ENCODE assay signal across 9 cellular contexts in genomic region chr9:131739988-131740648, GRCh38. TPM values are rescaled to one million over a fixed set of nuclear protein-coding genes. Genes with fewer than 3 reads are reported as not detected.
DNase-seq lines count a peak whose midpoint lies in the region; ATAC-seq, FAIRE-seq and TF ChIP-seq lines count a peak whose summit lies in the region.
"Had no signal": no experiment of that assay in that cellular context is flagged by ENCODE, and none has a peak within 500 bp of the region (broad histone marks: within the 10 kb centered on the region; RNA-seq: fewer than 3 reads in every experiment).

RAPGEF1 (minus strand) TSS chr9:131740076; CDS start chr9:131739830, 246 bp downstream.

- H3K36me3 ChIP-seq in HepG2 (replicated peaks in 1 of 2; ENCODE audit: control insufficient read depth in 1 of 2, insufficient read depth in 2 of 2, low read length in 2 of 2): no peaks in the 10 kb centered on the region

- intact Hi-C loops in activated CD4-positive, alpha-beta T cell treated with anti-CD3 and anti-CD28 coated beads for 36 hours (cut with DNase I, micrococcal nuclease): loop anchor here (1.0 to 10.0 kb wide), 9 partner anchors 11 to 615 kb away; partner anchors contain the start of genes NUP214 (in 1 of the 2), POMT1 (in 1 of the 2) and UCK1 (in 1 of the 2)
- intact Hi-C loops in HepG2 (cut with micrococcal nuclease; ENCODE audit: unreplicated experiment): no loop called here

- H2AFZ ChIP-seq in HepG2 (ENCODE audit: low read length): no peak within 1 kb of the TSS

- H3K27me3 ChIP-seq in HepG2 (ENCODE audit: control insufficient read depth in 1 of 2, insufficient read depth in 2 of 2, low read length in 2 of 2): no peaks in the 10 kb centered on the region

- peak within 1 kb of the TSS; percentile 73 for H3K4me2 ChIP-seq in HepG2 (ENCODE audit: low read depth, low read length)

- H3K27ac ChIP-seq in cingulate gyrus (ENCODE audit: low read depth, low read length) (peak within 1 kb of the TSS; percentile 85), HepG2 (ENCODE audit: extremely low read length, insufficient read depth, low read length) (peak within 1 kb of the TSS; percentile 37)

- H3K4me3 Mint-ChIP-seq in activated CD4-positive, alpha-beta T cell treated with anti-CD3 and anti-CD28 coated beads for 36 hours: peak within 1 kb of the TSS; percentile 95

- H3K27me3 Mint-ChIP-seq in activated CD4-positive, alpha-beta T cell treated with anti-CD3 and anti-CD28 coated beads for 36 hours: no peaks in the 10 kb centered on the region

- H3K4me1 Mint-ChIP-seq in activated CD4-positive, alpha-beta T cell treated with anti-CD3 and anti-CD28 coated beads for 36 hours: peaks cover 57% of the 10 kb centered on the region

- TF ChIP-seq EP300 in HepG2 (IDR thresholded peaks at IDR 0.05; ENCODE audit: low read depth in 2 of 2, low read length in 2 of 2): no peak
- no peak for TF ChIP-seq EP300 in HepG2 (CRISPR knock-in tag; IDR thresholded peaks at IDR 0.05; ENCODE audit: borderline replicate concordance)

- peak within 1 kb of the TSS; percentile 62 for H3K4me3 ChIP-seq in LNCaP clone FGC (ENCODE audit: low read depth, low read length)
- H3K4me3 ChIP-seq in HepG2 (replicated peaks in 1 of 3; ENCODE audit: insufficient read depth in 1 of 3, low read depth in 2 of 3, low read length in 3 of 3): peak within 1 kb of the TSS; percentile 69 to 82 (median 80)

- peak; percentile 95 for TF ChIP-seq CTCF in D721Med (IDR thresholded peaks at IDR 0.05; ENCODE audit: insufficient read depth, missing control alignments)
- peak; percentile 100 for TF ChIP-seq CTCF in LNCaP clone FGC (IDR thresholded peaks at IDR 0.05; ENCODE audit: control insufficient read depth, extremely low read depth, insufficient read depth)
- peak; percentile 76 for TF ChIP-seq CTCF in HepG2 (CRISPR knock-in tag; IDR thresholded peaks at IDR 0.05)

- POLR2A ChIA-PET in activated CD4-positive, alpha-beta T cell treated with anti-CD3 and anti-CD28 coated beads for 36 hours (lab: Charles Lee): no interaction called here
- POLR2A ChIA-PET in HepG2 (lab: Yijun Ruan, JAX): no interaction called here

- no peak for TF ChIP-seq POLR2A in HepG2 (IDR thresholded peaks at IDR 0.05; ENCODE audit: insufficient read depth in 1 of 2, low read depth in 2 of 2, low read length in 2 of 2)

- 70% methylated on average over 3 of the region's 64 CpGs for WGBS in HepG2 (ENCODE audit: low lambda C conversion rate)

- no peaks in the 10 kb centered on the region for H3K9me3 ChIP-seq in HepG2 (ENCODE audit: low read length)

- peak; percentile 51 for ATAC-seq in GM21515 (IDR thresholded peaks at IDR 0.05; ENCODE audit: unreplicated experiment)
- peak; percentile 74 for ATAC-seq in activated CD4-positive, alpha-beta T cell treated with anti-CD3 and anti-CD28 coated beads for 36 hours
- peak; percentile 29 for ATAC-seq in HepG2

- CTCF ChIA-PET in activated CD4-positive, alpha-beta T cell treated with anti-CD3 and anti-CD28 coated beads for 36 hours (lab: Charles Lee): interaction anchor here (0.6 to 2.9 kb wide), 20 partner anchors 9 to 1235 kb away, joined by 3 to 29 read pairs (median 5); no protein-coding TSS in a partner anchor
- CTCF ChIA-PET in HepG2 (lab: Yijun Ruan, JAX; ENCODE audit: low intra/inter-chr PET ratio, low total read pairs): interaction anchor here (0.8 to 8.4 kb wide), 18 partner anchors 12 to 149 kb away, joined by 3 to 185 read pairs (median 6); no protein-coding TSS in a partner anchor

- BruUV-seq in HepG2 (replicated peaks; lab: Mats Ljungman, UMichigan): no TSS peak

- H3K9ac ChIP-seq in HepG2 (ENCODE audit: insufficient read depth, low read depth, low read length): peak within 1 kb of the TSS; percentile 75

- H3K36me3 Mint-ChIP-seq in activated CD4-positive, alpha-beta T cell treated with anti-CD3 and anti-CD28 coated beads for 36 hours (ENCODE audit: low read depth): peaks cover 22% of the 10 kb centered on the region

- peaks cover 59% of the 10 kb centered on the region for H3K4me1 ChIP-seq in HepG2 (ENCODE audit: insufficient read depth, low read length)

- peak within 1 kb of the TSS; percentile 95 for H3K27ac Mint-ChIP-seq in activated CD4-positive, alpha-beta T cell treated with anti-CD3 and anti-CD28 coated beads for 36 hours

- peaks cover 36% of the 10 kb centered on the region for H3K79me2 ChIP-seq in HepG2 (ENCODE audit: insufficient read depth, low read length)

- in situ Hi-C loops in HepG2 (cut with HindIII; ENCODE audit: extremely low pct_ligation_motif_present, low pct_unique_long_range_greater_than_20kb): loop anchor here (5.0 to 25.0 kb wide), 3 partner anchors 85 to 353 kb away; partner anchors contain the start of gene PRRC2B

- H4K20me1 ChIP-seq in HepG2 (ENCODE audit: insufficient read depth, low read length): peaks cover 3% of the 10 kb centered on the region; the same call in 1 of the 2 replicates

- no peaks in the 10 kb centered on the region for H3K9me3 Mint-ChIP-seq in activated CD4-positive, alpha-beta T cell treated with anti-CD3 and anti-CD28 coated beads for 36 hours (ENCODE audit: low read depth)

- DNase-seq in D721Med (ENCODE audit: insufficient read length, low spot score) (peak; percentile 75), LNCaP clone FGC (ENCODE audit: low read depth) (no peak), HepG2 (ENCODE audit: low spot score) (no peak), globus pallidus (ENCODE audit: low spot score) (no peak)
- DNase-seq in activated CD4-positive, alpha-beta T cell treated with anti-CD3 and anti-CD28 coated beads for 36 hours: peak; percentile 90
- DNase-seq in stimulated activated CD4-positive, alpha-beta T cell treated with anti-CD3 and anti-CD28 coated beads, Interleukin-4, amount 100 ng/mL, for 24 hours: peak; percentile 85

- peak; percentile 96 for TF ChIP-seq RAD21 in HepG2 (CRISPR knock-in tag; IDR thresholded peaks at IDR 0.05)

- FAIRE-seq in D721Med (lab: Jason Lieb, UNC) (no peak), HepG2 (lab: Jason Lieb, UNC) (no peak)
- FAIRE-seq: islet of Langerhans had no signal

TF ChIP-seq in HepG2, 621 proteins besides CTCF, POLR2A, EP300 and RAD21 (continues in another document):
- TF ChIP-seq FOXO1 (CRISPR knock-in tag; IDR thresholded peaks at IDR 0.05) (peak; percentile 26; the same call in 1 of the 2 replicates), KAT2B (IDR thresholded peaks at IDR 0.05; ENCODE audit: borderline replicate concordance, low read depth, low read length) (no peak), STAG1 (CRISPR knock-in tag; IDR thresholded peaks at IDR 0.05) (peak; percentile 84), ZNF776 (CRISPR knock-in tag; IDR thresholded peaks at IDR 0.05) (no peak), FOSL2 (CRISPR knock-in tag; IDR thresholded peaks at IDR 0.05) (no peak), ATF7 (IDR thresholded peaks at IDR 0.05) (no peak), ATF7 (CRISPR knock-in tag; IDR thresholded peaks at IDR 0.05) (no peak), CSRNP2 (CRISPR knock-in tag; conservative IDR thresholded peaks at IDR 0.05; ENCODE audit: low read depth) (no peak), HNRNPLL (IDR thresholded peaks at IDR 0.05; ENCODE audit: low read depth, low read length, poor library complexity, severe bottlenecking) (no peak), ARNTL (CRISPR knock-in tag; IDR thresholded peaks at IDR 0.05) (no peak), ZNF672 (CRISPR knock-in tag; IDR thresholded peaks at IDR 0.05) (no peak)

RNA-seq across cellular contexts. Expression of gene RAPGEF1, which starts in this region (rescaled TPM):
- total RNA-seq in activated CD4-positive, alpha-beta T cell treated with anti-CD3 and anti-CD28 coated beads for 36 hours: 100 to 1,000 TPM in 1 of 2 experiments, 10 to 100 TPM in 1; 86.7 to 108 TPM
- 21.2 and 21.7 TPM in 2 replicates for total RNA-seq in HepG2 (2016; rRNA removed; fragmentation: Illumina TruSeq; extraction: Trizol)
- total RNA-seq in HepG2 (2016; cell fraction: cytosol; rRNA removed; fragmentation: Illumina TruSeq; extraction: Trizol; ENCODE audit: low read depth): 6.1 and 9.4 TPM in 2 replicates
- total RNA-seq in HepG2 (2016; cell fraction: insoluble cytoplasmic fraction; rRNA removed; fragmentation: Illumina TruSeq; extraction: Trizol): 17.2 and 20.5 TPM in 2 replicates
- 22.7 and 23.5 TPM in 2 replicates for total RNA-seq in HepG2 (2016; cell fraction: membrane; rRNA removed; fragmentation: Illumina TruSeq; extraction: Trizol)
- 15.4 and 18.1 TPM in 2 replicates for total RNA-seq in HepG2 (2016; cell fraction: nucleus; rRNA removed; fragmentation: Illumina TruSeq; extraction: Trizol)
- 38.9 and 46.6 TPM in 2 replicates for polyA plus RNA-seq in HepG2 (2011; rRNA removed)
- 29.9 and 30.8 TPM in 2 replicates for polyA plus RNA-seq in HepG2 (2011; cell fraction: cytosol; rRNA removed)
- 38.0 and 38.2 TPM in 2 replicates for polyA plus RNA-seq in HepG2 (2011; cell fraction: nucleus; rRNA removed)
- 36.7 and 38.5 TPM in 2 replicates for polyA plus RNA-seq in HepG2 (2012)
- polyA plus RNA-seq in HepG2 (2016; cell fraction: cytosol; fragmentation: Illumina TruSeq; extraction: Trizol; ENCODE audit: low read depth): 2.1 and 3.2 TPM in 2 replicates
- 16.9 and 24.5 TPM in 2 replicates for polyA plus RNA-seq in HepG2 (2016; cell fraction: insoluble cytoplasmic fraction; fragmentation: Illumina TruSeq; extraction: Trizol; ENCODE audit: low read depth)
- polyA plus RNA-seq in HepG2 (2016; cell fraction: membrane; fragmentation: Illumina TruSeq; extraction: Trizol; ENCODE audit: low read depth): 15.6 and 18.4 TPM in 2 replicates
- 22.7 and 25.7 TPM in 2 replicates for polyA plus RNA-seq in HepG2 (2016; cell fraction: nucleus; fragmentation: Illumina TruSeq; extraction: Trizol; ENCODE audit: insufficient read depth, low read depth)
- 31.8 and 52.5 TPM in 2 replicates for polyA minus RNA-seq in HepG2 (2011; rRNA and poly(A)+ RNA removed; ENCODE audit: low replicate concordance)
- polyA minus RNA-seq in HepG2 (2011; cell fraction: cytosol; rRNA and poly(A)+ RNA removed): 25.4 and 30.6 TPM in 2 replicates
- polyA minus RNA-seq in HepG2 (2011; cell fraction: nucleus; rRNA and poly(A)+ RNA removed): 18.2 and 24.7 TPM in 2 replicates

Comparison
In these comparisons a context has a peak if more than half of its experiments do, and no peak if none do; other contexts are left out.
1. DNase-seq: peak in D721Med (single experiment), activated CD4-positive, alpha-beta T cell treated with anti-CD3 and anti-CD28 coated beads for 36 hours (single experiment) and stimulated activated CD4-positive, alpha-beta T cell treated with anti-CD3 and anti-CD28 coated beads, Interleukin-4, amount 100 ng/mL, for 24 hours (single experiment); none in LNCaP clone FGC (single experiment), HepG2 (single experiment) and globus pallidus (single experiment).
2. Peak in every context shown above with its lines, with median percentiles within 50 percentile points of each other: CTCF ChIP-seq and ATAC-seq.